ENCODE assay signal across 8 cellular contexts in the genomic region with DNA sequence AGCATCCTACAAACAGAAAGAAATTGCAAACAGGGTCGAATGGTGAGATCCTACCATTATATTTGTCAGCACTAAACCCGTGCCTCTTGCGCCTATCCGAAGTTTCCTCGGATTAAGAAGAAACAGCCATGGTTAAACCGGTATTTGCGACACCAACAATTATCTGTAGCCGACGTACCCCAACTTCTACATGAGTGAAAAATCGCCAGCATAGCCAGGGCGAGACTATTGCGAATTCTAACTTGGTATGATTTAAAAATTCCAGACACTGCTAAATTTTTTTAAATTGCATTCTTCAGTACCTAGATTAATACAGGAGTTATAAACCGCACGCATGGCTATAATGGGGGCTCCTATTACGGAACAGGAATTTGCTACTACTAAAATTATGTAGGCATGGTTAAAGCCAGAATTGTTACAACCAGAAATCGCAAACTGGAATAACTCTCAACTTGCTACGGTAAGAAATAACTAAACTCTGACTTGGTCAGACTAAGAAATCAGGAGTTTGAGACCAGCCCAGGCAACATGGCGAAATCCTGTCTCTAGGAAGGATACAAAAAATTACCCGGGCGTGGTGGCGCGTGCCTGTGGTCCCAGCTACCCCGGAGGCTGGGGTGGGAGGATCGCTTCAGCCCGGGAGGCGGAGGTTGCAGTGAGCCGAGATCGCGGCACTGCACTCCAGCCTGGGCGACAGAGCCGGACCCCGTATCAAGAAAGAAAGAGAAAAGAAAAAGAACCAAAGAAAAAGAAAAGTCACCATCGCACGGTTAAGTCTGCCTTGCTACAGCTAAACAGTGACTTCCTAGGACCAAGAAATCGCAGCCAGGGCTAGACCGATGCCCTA. TPM values are rescaled to one million over a fixed set of nuclear protein-coding genes. Genes with fewer than 3 reads are reported as not detected.
DNase-seq lines count a peak whose midpoint lies in the region; ATAC-seq and TF ChIP-seq lines count a peak whose summit lies in the region.

No MANE protein-coding gene starts in this region.

- H3K27me3 ChIP-seq in NT2/D1 (ENCODE audit: insufficient read depth, insufficient read length) (no peaks in the 10 kb centered on the region), neural cell (ENCODE audit: insufficient read depth, low read depth, low read length) (no peaks in the 10 kb centered on the region), thoracic aorta (replicated peaks; ENCODE audit: insufficient read depth) (no peaks in the 10 kb centered on the region)

- H3K4me1 ChIP-seq in NT2/D1 (ENCODE audit: insufficient read depth, insufficient read length), result no peaks in the 10 kb centered on the region
- H3K4me1 ChIP-seq in thoracic aorta (ENCODE audit: control insufficient read depth in 1 of 2, low read depth in 2 of 2), result peaks cover 24 to 40% of the 10 kb centered on the region in 2 donors

- peak overlapping the region; percentile 78 for H3K4me3 ChIP-seq in GM12864 (ENCODE audit: low read depth, low read length)
- peak overlapping the region; percentile 78 for H3K4me3 ChIP-seq in NT2/D1 (ENCODE audit: insufficient read length, low read depth)
- H3K4me3 ChIP-seq in fibroblast of pulmonary artery (replicated peaks; ENCODE audit: low read depth, low read length), result peak overlapping the region; percentile 76
- H3K4me3 ChIP-seq in neural cell (ENCODE audit: low read length), result peak overlapping the region; percentile 93
- peak overlapping the region; percentile 84 for H3K4me3 ChIP-seq in thoracic aorta

- H3F3A ChIP-seq in neural cell (ENCODE audit: insufficient read depth, low read length, poor library complexity, severe bottlenecking), result no peaks in the 10 kb centered on the region

- H3K36me3 ChIP-seq in NT2/D1 (ENCODE audit: insufficient read depth, insufficient read length, low read length), result peaks cover 11% of the 10 kb centered on the region
- no peaks in the 10 kb centered on the region for H3K36me3 ChIP-seq in neural cell (ENCODE audit: insufficient read depth, low read length)
- H3K36me3 ChIP-seq in thoracic aorta, result peaks cover under 1% of the 10 kb centered on the region

- no peak for TF ChIP-seq EP300 in neural cell (conservative IDR thresholded peaks at IDR 0.05; ENCODE audit: poor library complexity, severe bottlenecking)

- H2AFZ ChIP-seq in neural cell (ENCODE audit: low read depth, low read length), result peak overlapping the region; percentile 85

- no peaks in the 10 kb centered on the region for H3K9me2 ChIP-seq in neural cell (ENCODE audit: insufficient read depth, low read length)

- no peak for DNase-seq in GM12864 (ENCODE audit: low read depth)
- DNase-seq in NT2/D1 (ENCODE audit: low read depth, low spot score), result no peak
- DNase-seq in activated T-helper 1 cell treated with anti-CD3 and anti-CD28 coated beads, Interleukin-2, amount 50 U/mL, for 16 hours (ENCODE audit: low read depth in 1 of 2, low spot score in 1 of 2), result peak; percentile 38 to 41
- DNase-seq in fibroblast of pulmonary artery (ENCODE audit: low read depth), result peak; percentile 80
- no peak for DNase-seq in thoracic aorta (ENCODE audit: low spot score)
- no peak for DNase-seq in NCI-H524 treated with DMSO at 0.1 percent for 48 hours (lab: John Stamatoyannopoulos, UW)

- H3K9ac ChIP-seq in NT2/D1 (ENCODE audit: insufficient read length, low read depth) (peak overlapping the region; percentile 79), neural cell (ENCODE audit: low read length) (peak overlapping the region; percentile 81)

- no peak for TF ChIP-seq CTCF in GM12864 (IDR thresholded peaks at IDR 0.05; ENCODE audit: low read depth, low read length, missing control alignments)
- no peak for TF ChIP-seq CTCF in fibroblast of pulmonary artery (IDR thresholded peaks at IDR 0.05; ENCODE audit: low read length, missing control alignments)
- TF ChIP-seq CTCF in neural cell (IDR thresholded peaks at IDR 0.05; ENCODE audit: poor library complexity, severe bottlenecking), result no peak
- TF ChIP-seq CTCF in thoracic aorta (IDR thresholded peaks at IDR 0.05), result no peak

- peaks cover 16% of the 10 kb centered on the region for H3K79me2 ChIP-seq in neural cell (replicated peaks; ENCODE audit: insufficient read depth, low read length)

- no peaks in the 10 kb centered on the region for H4K20me1 ChIP-seq in neural cell (ENCODE audit: insufficient read depth)

- H3K27ac ChIP-seq in neural cell (ENCODE audit: low read length) (peak overlapping the region; percentile 93), thoracic aorta (peak overlapping the region; percentile 95 to 98)

- H3K4me2 ChIP-seq in neural cell (ENCODE audit: low read length), result peak overlapping the region; percentile 62

- H3K9me3 ChIP-seq in NT2/D1 (ENCODE audit: insufficient read depth, low read length) (no peaks in the 10 kb centered on the region), neural cell (ENCODE audit: low read length) (no peaks in the 10 kb centered on the region), thoracic aorta (no peaks in the 10 kb centered on the region)

- TF ChIP-seq RAD21 in neural cell (conservative IDR thresholded peaks at IDR 0.05), result no peak

- ATAC-seq in HG02885 (IDR thresholded peaks at IDR 0.05; ENCODE audit: poor library complexity, unreplicated experiment) (peak; percentile 15), thoracic aorta (ENCODE audit: insufficient number of reproducible peaks, low FRiP score, low read depth) (peak; percentile 5)

TF ChIP-seq in neural cell, 6 proteins besides CTCF, POLR2A, EP300 and RAD21:
- TF ChIP-seq, protein P1, sequence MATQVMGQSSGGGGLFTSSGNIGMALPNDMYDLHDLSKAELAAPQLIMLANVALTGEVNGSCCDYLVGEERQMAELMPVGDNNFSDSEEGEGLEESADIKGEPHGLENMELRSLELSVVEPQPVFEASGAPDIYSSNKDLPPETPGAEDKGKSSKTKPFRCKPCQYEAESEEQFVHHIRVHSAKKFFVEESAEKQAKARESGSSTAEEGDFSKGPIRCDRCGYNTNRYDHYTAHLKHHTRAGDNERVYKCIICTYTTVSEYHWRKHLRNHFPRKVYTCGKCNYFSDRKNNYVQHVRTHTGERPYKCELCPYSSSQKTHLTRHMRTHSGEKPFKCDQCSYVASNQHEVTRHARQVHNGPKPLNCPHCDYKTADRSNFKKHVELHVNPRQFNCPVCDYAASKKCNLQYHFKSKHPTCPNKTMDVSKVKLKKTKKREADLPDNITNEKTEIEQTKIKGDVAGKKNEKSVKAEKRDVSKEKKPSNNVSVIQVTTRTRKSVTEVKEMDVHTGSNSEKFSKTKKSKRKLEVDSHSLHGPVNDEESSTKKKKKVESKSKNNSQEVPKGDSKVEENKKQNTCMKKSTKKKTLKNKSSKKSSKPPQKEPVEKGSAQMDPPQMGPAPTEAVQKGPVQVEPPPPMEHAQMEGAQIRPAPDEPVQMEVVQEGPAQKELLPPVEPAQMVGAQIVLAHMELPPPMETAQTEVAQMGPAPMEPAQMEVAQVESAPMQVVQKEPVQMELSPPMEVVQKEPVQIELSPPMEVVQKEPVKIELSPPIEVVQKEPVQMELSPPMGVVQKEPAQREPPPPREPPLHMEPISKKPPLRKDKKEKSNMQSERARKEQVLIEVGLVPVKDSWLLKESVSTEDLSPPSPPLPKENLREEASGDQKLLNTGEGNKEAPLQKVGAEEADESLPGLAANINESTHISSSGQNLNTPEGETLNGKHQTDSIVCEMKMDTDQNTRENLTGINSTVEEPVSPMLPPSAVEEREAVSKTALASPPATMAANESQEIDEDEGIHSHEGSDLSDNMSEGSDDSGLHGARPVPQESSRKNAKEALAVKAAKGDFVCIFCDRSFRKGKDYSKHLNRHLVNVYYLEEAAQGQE (IDR thresholded peaks at IDR 0.05; ENCODE audit: borderline replicate concordance), result no peak
- no peak for TF ChIP-seq EZH2 (IDR thresholded peaks at IDR 0.05; ENCODE audit: borderline replicate concordance, insufficient read depth, low read length, poor library complexity, severe bottlenecking)
- no peak for TF ChIP-seq SMC3 (conservative IDR thresholded peaks at IDR 0.05; ENCODE audit: poor library complexity)
- no peak for TF ChIP-seq MXI1 (conservative IDR thresholded peaks at IDR 0.05; ENCODE audit: poor library complexity, severe bottlenecking)
- no peak for TF ChIP-seq POLR2AphosphoS5 (IDR thresholded peaks at IDR 0.05)
- TF ChIP-seq TAF1 (IDR thresholded peaks at IDR 0.05; ENCODE audit: low read depth), result no peak

RNA-seq across cellular contexts. Expression of a gene that starts 25.5 kb away (rescaled TPM):
- not detected in 2 replicates for polyA plus RNA-seq in neural cell
- 0.49 and 0.58 TPM in 2 replicates for polyA minus RNA-seq in neural cell
- 1 to 10 TPM; 3.2 to 5.3 TPM for total RNA-seq in thoracic aorta

RNA-seq across cellular contexts. Expression of a gene that starts 55.1 kb away (rescaled TPM):
- 55.8 and 74.0 TPM in 2 replicates for polyA plus RNA-seq in neural cell
- polyA minus RNA-seq in neural cell, result 114 and 118 TPM in 2 replicates
- 10 to 100 TPM; 22.5 to 35.4 TPM for total RNA-seq in thoracic aorta

Comparison
In these comparisons a context has a peak if more than half of its experiments do, and no peak if none do; other contexts are left out.
1. DNase-seq: peak in activated T-helper 1 cell treated with anti-CD3 and anti-CD28 coated beads, Interleukin-2, amount 50 U/mL, for 16 hours (2 of 2) and fibroblast of pulmonary artery (single experiment); none in GM12864 (single experiment), NT2/D1 (single experiment), thoracic aorta (single experiment) and NCI-H524 treated with DMSO at 0.1 percent for 48 hours (single experiment).
2. Peak in every context shown above with its lines, with median percentiles within 50 percentile points of each other: H3K4me3 ChIP-seq.